In the genomic region with DNA sequence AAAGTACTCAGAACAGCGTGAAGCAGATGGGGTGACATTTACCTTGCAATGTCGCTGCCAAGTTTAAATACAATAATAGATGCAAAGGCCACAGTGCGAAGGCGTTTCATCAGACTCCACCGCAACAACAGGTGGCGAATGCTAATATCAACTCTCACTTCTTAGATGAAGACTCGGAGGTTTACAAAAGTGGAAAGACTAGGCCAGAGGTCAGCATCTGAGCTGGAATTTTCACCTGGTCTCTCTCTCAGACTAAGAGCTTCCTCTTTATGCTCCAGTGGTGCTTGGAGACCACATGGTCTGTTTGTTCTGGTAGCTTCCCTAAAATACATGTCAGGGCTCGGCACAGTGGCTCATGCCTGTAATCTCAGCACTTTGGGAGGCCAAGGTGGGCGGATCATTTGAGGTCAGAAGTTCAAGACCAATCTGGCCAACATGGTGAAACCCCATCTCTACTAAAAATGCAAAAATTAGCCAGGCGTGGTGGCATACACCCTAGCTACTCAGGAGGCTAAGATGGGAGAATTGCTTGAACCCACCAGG, we compare ENCODE assay signal across 10 cellular contexts.
A peak's percentile ranks its signal among the peaks of the same experiment; 100 is the strongest.
DNase-seq lines count a peak whose midpoint lies in the region; ATAC-seq and TF ChIP-seq lines count a peak whose summit lies in the region.
"Had no signal": no experiment of that assay in that cellular context is flagged by ENCODE, and none has a peak within 500 bp of the region (broad histone marks: within the 10 kb centered on the region; RNA-seq: fewer than 3 reads in every experiment).

No MANE protein-coding gene starts in this region.

- H3K27ac ChIP-seq in skeletal muscle tissue (ENCODE audit: low read depth, low read length), result peak overlapping the region; percentile 40
- H3K27ac ChIP-seq in dorsolateral prefrontal cortex, result no peak overlapping the region
- H3K27ac ChIP-seq: A549 had no signal

- H3K27me3 ChIP-seq in skeletal muscle tissue (ENCODE audit: control insufficient read depth in 3 of 3, insufficient read depth in 3 of 3, low read length in 3 of 3) (no peaks in the 10 kb centered on the region), dorsolateral prefrontal cortex (no peaks in the 10 kb centered on the region)

- ATAC-seq in HG02678 (IDR thresholded peaks at IDR 0.05; ENCODE audit: unreplicated experiment), result peak; percentile 83
- ATAC-seq: A549, K562 had no signal

- intact Hi-C loops in dorsolateral prefrontal cortex (cut with DNase I), result no loop called here

- H3K9ac ChIP-seq in skeletal muscle tissue (ENCODE audit: low read depth in 1 of 3, low read length in 3 of 3), result no peak overlapping the region

- no peak for TF ChIP-seq POLR2A in NB4 (IDR thresholded peaks at IDR 0.05; ENCODE audit: extremely low read depth, insufficient read length)

- H3K4me1 ChIP-seq in skeletal muscle tissue (ENCODE audit: control insufficient read depth in 3 of 3, insufficient read depth in 3 of 3, low read length in 3 of 3), result peaks cover 24 to 57% (median 33%) of the 10 kb centered on the region in 3 donors
- H3K4me1 ChIP-seq: A549 had no signal

- no peaks in the 10 kb centered on the region for H3K9me3 ChIP-seq in skeletal muscle tissue (ENCODE audit: control insufficient read depth in 3 of 3, low read length in 3 of 3)
- H3K9me3 ChIP-seq: A549 had no signal

- H3K36me3 ChIP-seq in skeletal muscle tissue (ENCODE audit: control insufficient read depth in 3 of 3, insufficient read depth in 3 of 3, low read length in 3 of 3), result no peaks in the 10 kb centered on the region

- DNase-seq in NCI-H82 (lab: John Stamatoyannopoulos, UW), result peak; percentile 19
- DNase-seq in NCI-H82 treated with DMSO at 0.1 percent for 48 hours (lab: John Stamatoyannopoulos, UW; ENCODE audit: unreplicated experiment), result no peak
- peak; percentile 68 for DNase-seq in NB4 (ENCODE audit: low read depth)
- DNase-seq in activated T-cell treated with anti-CD3 and anti-CD28 coated beads, Interleukin-2, amount 50 U/mL, for 48 hours, result no peak
- no peak for DNase-seq in NCI-H69 (lab: John Stamatoyannopoulos, UW)
- no peak for DNase-seq in dorsolateral prefrontal cortex

- H3K4me3 ChIP-seq in NB4 (ENCODE audit: low read depth, low read length) (no peak overlapping the region), skeletal muscle tissue (ENCODE audit: low read length in 3 of 3) (no peak overlapping the region), dorsolateral prefrontal cortex (no peak overlapping the region)
- H3K4me3 ChIP-seq: A549, K562 had no signal

- TF ChIP-seq CTCF in NB4 (IDR thresholded peaks at IDR 0.05; ENCODE audit: low read depth, low read length) (no peak), dorsolateral prefrontal cortex (IDR thresholded peaks at IDR 0.05 in 54 of 56, conservative IDR thresholded peaks at IDR 0.05 in 2 of 56; ENCODE audit: low read depth in 1 of 56, partially characterized antibody in 56 of 56) (no peak)

Comparison
In these comparisons a context has a peak if more than half of its experiments do, and no peak if none do; other contexts are left out.
1. DNase-seq: peak in NCI-H82 (single experiment) and NB4 (single experiment); none in NCI-H82 treated with DMSO at 0.1 percent for 48 hours (single experiment), activated T-cell treated with anti-CD3 and anti-CD28 coated beads, Interleukin-2, amount 50 U/mL, for 48 hours (0 of 2), NCI-H69 (single experiment) and dorsolateral prefrontal cortex (0 of 10).